ENCODE assay signal across 1 cellular context in the genomic region with DNA sequence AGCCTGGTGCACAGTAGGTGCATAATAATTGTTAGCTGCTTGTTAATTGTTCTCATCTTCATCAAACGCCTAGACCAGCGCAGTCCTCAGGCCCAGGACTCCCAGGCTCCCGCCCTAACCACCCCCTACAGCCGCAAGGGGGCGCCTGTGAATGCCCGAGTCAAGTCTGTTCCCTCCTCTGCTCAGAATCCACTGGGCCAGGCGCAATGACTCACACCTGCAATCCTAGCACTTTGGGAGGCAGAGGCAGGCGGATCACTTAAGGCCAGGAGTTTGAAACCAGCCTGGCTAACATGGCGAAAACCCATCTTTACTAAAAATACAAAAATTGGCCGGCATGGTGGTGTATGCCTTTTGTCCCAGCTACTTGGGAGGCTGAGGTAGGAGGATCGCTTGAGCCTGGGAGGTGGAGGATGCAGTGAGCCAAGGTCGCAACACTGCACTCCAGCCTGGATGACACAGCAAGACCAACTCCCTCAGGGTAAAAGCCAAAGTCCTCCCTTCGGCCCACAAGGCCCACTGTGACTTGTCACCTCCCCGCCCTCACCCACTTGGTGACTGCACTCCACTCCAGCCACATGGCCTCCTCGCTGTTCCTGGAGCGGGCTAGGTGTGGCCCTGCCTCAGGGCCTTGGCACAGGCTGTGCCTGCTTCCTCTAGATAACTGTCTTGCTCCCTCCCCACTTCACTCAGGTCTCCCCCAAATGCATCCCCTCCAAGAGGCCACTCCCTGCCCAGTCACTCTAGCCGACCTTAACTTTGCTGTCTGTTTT.
TF ChIP-seq lines count a peak whose summit lies in the region.

No MANE protein-coding gene starts in this region.

TF ChIP-seq in GM23338, 12 proteins besides CTCF, POLR2A, EP300 and RAD21:
- TF ChIP-seq CREB1 (CRISPR knock-in tag; IDR thresholded peaks at IDR 0.05; ENCODE audit: low read depth): no peak
- no peak for TF ChIP-seq STAT1 (IDR thresholded peaks at IDR 0.05; ENCODE audit: unreplicated experiment)
- no peak for TF ChIP-seq ZNF114 (CRISPR knock-in tag; IDR thresholded peaks at IDR 0.05)
- no peak for TF ChIP-seq JUNB (IDR thresholded peaks at IDR 0.05; ENCODE audit: unreplicated experiment)
- TF ChIP-seq EZH2phosphoT487 (IDR thresholded peaks at IDR 0.05; ENCODE audit: unreplicated experiment): no peak
- no peak for TF ChIP-seq ZNF331 (CRISPR knock-in tag; IDR thresholded peaks at IDR 0.05; ENCODE audit: low read depth)
- no peak for TF ChIP-seq POLR2AphosphoS5 (IDR thresholded peaks at IDR 0.05; ENCODE audit: low read depth)
- no peak for TF ChIP-seq EZH2 (IDR thresholded peaks at IDR 0.05; ENCODE audit: low read depth, unreplicated experiment)
